Comparison of ENCODE assay signal across 27 cellular contexts in genomic region chr13:67150608-67151007, GRCh38.
"Had no signal": no experiment of that assay in that cellular context is flagged by ENCODE, and none has a peak within 500 bp of the region (broad histone marks: within the 10 kb centered on the region; RNA-seq: fewer than 3 reads in every experiment).

No MANE protein-coding gene starts in this region.

- FAIRE-seq: endometrium, kidney had no signal

- H3K79me2 ChIP-seq: hepatocyte had no signal

- H2AFZ ChIP-seq: hepatocyte had no signal

- H3K4me3 ChIP-seq: gastrocnemius medialis, heart left ventricle, hepatocyte, left ventricle myocardium inferior, lower lobe of right lung, ovary, psoas muscle, testis, tibial artery had no signal

- ATAC-seq: effector memory CD8-positive, alpha-beta T cell; esophagus mucosa; gastrocnemius medialis; heart left ventricle; left cardiac atrium; lower lobe of right lung; natural killer cell; psoas muscle; sciatic nerve; stimulated activated memory B cell treated with anti-CD40 and anti-IgM and Interleukin-4, amounts not matched to agents 10 μg/mL and 1 μg/mL and 100 μg/mL, for 72 hours; stimulated activated naive CD8-positive, alpha-beta T cell treated with anti-CD3 and anti-CD28 coated beads, Interleukin-15, Interleukin-2, amounts not matched to agents 100 U/mL and 50 U/mL, for 24 hours had no signal

- H3K27ac ChIP-seq: gastrocnemius medialis, heart left ventricle, hepatocyte, left ventricle myocardium inferior, lower lobe of right lung, ovary, psoas muscle, testis, tibial artery had no signal

- H3K36me3 ChIP-seq: gastrocnemius medialis, heart left ventricle, left ventricle myocardium inferior, lower lobe of right lung, ovary, tibial artery had no signal

- H3K9me3 ChIP-seq: gastrocnemius medialis, heart left ventricle, left ventricle myocardium inferior, lower lobe of right lung, ovary, psoas muscle, testis, tibial artery had no signal

- H3K27me3 ChIP-seq: gastrocnemius medialis, heart left ventricle, hepatocyte, ovary, testis, tibial artery had no signal

- DNase-seq: cerebellar nuclear complex; cortex of kidney; effector memory CD8-positive, alpha-beta T cell; foreskin fibroblast; gastrocnemius medialis; heart left ventricle; kidney; left cardiac atrium; left ventricle myocardium inferior; lower lobe of right lung; natural killer cell; occipital lobe; ovary; posterior cingulate gyrus; psoas muscle; retina; stimulated activated CD4-positive, alpha-beta T cell treated with anti-CD3 and anti-CD28 coated beads, Interleukin-2, amount 100 ng/mL, for 24 hours; stimulated activated CD4-positive, alpha-beta T cell treated with anti-CD3 and anti-CD28 coated beads, Interleukin-4, amount 100 ng/mL, for 4 hours; stimulated activated naive CD8-positive, alpha-beta T cell treated with anti-CD3 and anti-CD28 coated beads, Interleukin-15, Interleukin-2, amounts not matched to agents 100 U/mL and 50 U/mL, for 24 hours; substantia nigra; testis; tibial artery had no signal

- H3K4me2 ChIP-seq: hepatocyte had no signal
